In the genomic region with DNA sequence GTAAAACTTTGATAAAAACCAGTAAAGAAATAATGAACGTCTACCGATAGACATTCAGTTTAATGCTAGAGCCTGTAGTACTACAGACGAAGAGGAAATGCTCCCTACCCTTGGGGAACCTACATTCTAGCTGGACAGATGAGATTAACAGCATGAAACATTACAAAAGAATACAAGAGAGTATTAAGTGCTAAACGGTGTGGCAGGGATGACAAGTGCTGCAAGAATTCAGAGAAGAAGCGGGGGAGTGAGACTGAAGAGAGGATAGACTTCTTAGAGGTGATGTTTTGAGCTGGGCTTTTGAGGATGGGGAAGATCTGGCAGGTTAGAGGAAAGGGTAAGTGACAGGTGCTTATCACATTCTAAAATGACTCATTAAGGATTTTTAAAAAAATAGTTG, we compare ENCODE assay signal across 32 cellular contexts. TPM values are rescaled to one million over a fixed set of nuclear protein-coding genes. Genes with fewer than 3 reads are reported as not detected.
"Had no signal": no experiment of that assay in that cellular context is flagged by ENCODE, and none has a peak within 500 bp of the region (broad histone marks: within the 10 kb centered on the region; RNA-seq: fewer than 3 reads in every experiment).

No MANE protein-coding gene starts in this region.

- H3K36me3 Mint-ChIP-seq: activated naive CD8-positive, alpha-beta T cell treated with anti-CD3 and anti-CD28 coated beads for 36 hours had no signal

- ATAC-seq: activated CD8-positive, alpha-beta T cell treated with anti-CD3 and anti-CD28 coated beads for 36 hours; activated T-cell treated with anti-CD3 and anti-CD28 coated beads, Interleukin-2, amount 50 U/mL, for 72 hours; activated T-helper 17 cell treated with anti-CD3 and anti-CD28 coated beads, Interleukin-2, amount 50 U/mL, for 72 hours; body of pancreas had no signal

- H3K27me3 ChIP-seq: ascending aorta, body of pancreas had no signal

- H3K9me3 ChIP-seq: ascending aorta, body of pancreas, breast epithelium had no signal

- H3K36me3 ChIP-seq: ascending aorta, breast epithelium had no signal

- DNase-seq: activated CD4-positive, alpha-beta T cell treated with anti-CD3 and anti-CD28 coated beads, Interleukin-2, amount 10 ng/mL, durations not matched to agents 24 days and 14 days; activated CD4-positive, alpha-beta T cell treated with anti-CD3 and anti-CD28 coated beads, Interleukin-2, amount 50 U/mL, for 4 hours; activated CD8-positive, alpha-beta T cell treated with anti-CD3 and anti-CD28 coated beads for 36 hours; activated effector memory CD4-positive, alpha-beta T cell treated with anti-CD3 and anti-CD28 coated beads, Interleukin-2, amount 50 U/mL, for 16 hours; activated naive CD4-positive, alpha-beta T cell; activated naive CD4-positive, alpha-beta T cell treated with anti-CD3 and anti-CD28 coated beads, Interleukin-2, amount 50 U/mL, for 16 hours; activated naive CD8-positive, alpha-beta T cell treated with anti-CD3 and anti-CD28 coated beads for 36 hours; activated T-cell treated with anti-CD3 and anti-CD28 coated beads, Interleukin-2, amount 50 U/mL, for 1 hour; activated T-cell treated with anti-CD3 and anti-CD28 coated beads, Interleukin-2, amount 50 U/mL, for 72 hours; amygdala; body of pancreas; caudate nucleus; Kasumi-1; KG1; NCI-H1092 treated with DMSO at 0.1 percent for 48 hours; NCI-H1417 treated with DMSO at 0.1 percent for 48 hours; NCI-H187 treated with DMSO at 0.1 percent for 48 hours; NCI-H2081; NCI-H510A; NCI-H526; NCI-H748 treated with DMSO at 0.1 percent for 48 hours; NK-92 treated with Interleukin-12 subunit alpha and Interleukin-12 subunit beta, amount 100 ng/mL, for 24 hours; PC-9; Right ventricle myocardium superior; SW 1271; T1000 had no signal

- H3K9me3 Mint-ChIP-seq: activated CD4-positive, alpha-beta T cell treated with anti-CD3 and anti-CD28 coated beads, Interleukin-2, amount 10 ng/mL, durations not matched to agents 24 days and 14 days; activated CD8-positive, alpha-beta T cell treated with anti-CD3 and anti-CD28 coated beads for 36 hours; activated naive CD8-positive, alpha-beta T cell treated with anti-CD3 and anti-CD28 coated beads for 36 hours; activated T-cell treated with anti-CD3 and anti-CD28 coated beads, Interleukin-2, amount 50 U/mL, for 72 hours; activated T-helper 17 cell treated with anti-CD3 and anti-CD28 coated beads, Interleukin-2, amount 50 U/mL, for 72 hours had no signal

- H3K27ac Mint-ChIP-seq: activated CD4-positive, alpha-beta T cell treated with anti-CD3 and anti-CD28 coated beads, Interleukin-2, amount 10 ng/mL, durations not matched to agents 24 days and 14 days; activated CD8-positive, alpha-beta T cell treated with anti-CD3 and anti-CD28 coated beads for 36 hours; activated naive CD8-positive, alpha-beta T cell treated with anti-CD3 and anti-CD28 coated beads for 36 hours; activated T-cell treated with anti-CD3 and anti-CD28 coated beads, Interleukin-2, amount 50 U/mL, for 72 hours; activated T-helper 17 cell treated with anti-CD3 and anti-CD28 coated beads, Interleukin-2, amount 50 U/mL, for 72 hours had no signal

- H3K4me3 Mint-ChIP-seq: activated CD4-positive, alpha-beta T cell treated with anti-CD3 and anti-CD28 coated beads, Interleukin-2, amount 10 ng/mL, durations not matched to agents 24 days and 14 days; activated CD8-positive, alpha-beta T cell treated with anti-CD3 and anti-CD28 coated beads for 36 hours; activated naive CD8-positive, alpha-beta T cell treated with anti-CD3 and anti-CD28 coated beads for 36 hours; activated T-cell treated with anti-CD3 and anti-CD28 coated beads, Interleukin-2, amount 50 U/mL, for 72 hours; activated T-helper 17 cell treated with anti-CD3 and anti-CD28 coated beads, Interleukin-2, amount 50 U/mL, for 72 hours had no signal

- FAIRE-seq: RCC 7860 had no signal

- H3K4me1 Mint-ChIP-seq: activated CD4-positive, alpha-beta T cell treated with anti-CD3 and anti-CD28 coated beads, Interleukin-2, amount 10 ng/mL, durations not matched to agents 24 days and 14 days; activated naive CD8-positive, alpha-beta T cell treated with anti-CD3 and anti-CD28 coated beads for 36 hours; activated T-helper 17 cell treated with anti-CD3 and anti-CD28 coated beads, Interleukin-2, amount 50 U/mL, for 72 hours had no signal

- H2AFZ ChIP-seq: PC-9 had no signal

- H3K27me3 Mint-ChIP-seq: activated CD4-positive, alpha-beta T cell treated with anti-CD3 and anti-CD28 coated beads, Interleukin-2, amount 10 ng/mL, durations not matched to agents 24 days and 14 days; activated naive CD8-positive, alpha-beta T cell treated with anti-CD3 and anti-CD28 coated beads for 36 hours; activated T-helper 17 cell treated with anti-CD3 and anti-CD28 coated beads, Interleukin-2, amount 50 U/mL, for 72 hours had no signal

- H3K27ac ChIP-seq: ascending aorta, body of pancreas, breast epithelium, PC-9, RWPE1 had no signal

- H3K4me1 ChIP-seq: ascending aorta, body of pancreas, breast epithelium had no signal

- H3K4me2 ChIP-seq: PC-9 had no signal

- H3K4me3 ChIP-seq: ascending aorta, body of pancreas, breast epithelium, PC-9 had no signal

RNA-seq across cellular contexts. Expression of gene ESX1, which starts 52.6 kb away (rescaled TPM):
- total RNA-seq: activated CD4-positive, alpha-beta T cell treated with anti-CD3 and anti-CD28 coated beads, Interleukin-2, amount 10 ng/mL, durations not matched to agents 24 days and 14 days; activated CD8-positive, alpha-beta T cell treated with anti-CD3 and anti-CD28 coated beads for 36 hours; activated naive CD8-positive, alpha-beta T cell treated with anti-CD3 and anti-CD28 coated beads for 36 hours; activated T-cell treated with anti-CD3 and anti-CD28 coated beads, Interleukin-2, amount 50 U/mL, for 72 hours; activated T-helper 17 cell treated with anti-CD3 and anti-CD28 coated beads, Interleukin-2, amount 50 U/mL, for 72 hours; ascending aorta; body of pancreas; breast epithelium; Right ventricle myocardium superior; T-helper 1 cell treated with Interleukin-12 subunit alpha and Interleukin-12 subunit beta and Interleukin-4 antibody, amounts not matched to agents 30 ng/mL and 1 ng/mL, for 36 hours had no signal
